10 cellular contexts compared by ENCODE assay signal in genomic region chr16:12087901-12088364, GRCh38.
A peak's percentile ranks its signal among the peaks of the same experiment; 100 is the strongest.
DNase-seq lines count a peak whose midpoint lies in the region; ATAC-seq lines count a peak whose summit lies in the region.
"Had no signal": no experiment of that assay in that cellular context is flagged by ENCODE, and none has a peak within 500 bp of the region (broad histone marks: within the 10 kb centered on the region; RNA-seq: fewer than 3 reads in every experiment).

No MANE protein-coding gene starts in this region.

- DNase-seq in activated naive CD4-positive, alpha-beta T cell treated with anti-CD3 and anti-CD28 coated beads for 36 hours, result peak; percentile 20
- no peak for DNase-seq in activated naive CD4-positive, alpha-beta T cell (lab: John Stamatoyannopoulos, UW)
- DNase-seq in NCI-H2029 treated with DMSO at 0.1 percent for 48 hours (lab: John Stamatoyannopoulos, UW) (peak; percentile 27), KBM-7 (no peak)
- no peak for DNase-seq in stimulated activated naive CD8-positive, alpha-beta T cell treated with anti-CD3 and anti-CD28 coated beads, Interleukin-15, amount 100 ng/mL, for 72 hours
- no peak for DNase-seq in stimulated activated CD4-positive, alpha-beta T cell treated with anti-CD3 and anti-CD28 coated beads, Interleukin-12 subunit alpha, Interleukin-12 subunit beta, amount 100 ng/mL, for 4 hours
- DNase-seq: uterus had no signal

- H3K9me3 Mint-ChIP-seq in activated naive CD4-positive, alpha-beta T cell treated with anti-CD3 and anti-CD28 coated beads for 36 hours, result no peaks in the 10 kb centered on the region
- H3K9me3 Mint-ChIP-seq in stimulated activated naive CD8-positive, alpha-beta T cell treated with anti-CD3 and anti-CD28 coated beads, Interleukin-15, amount 100 ng/mL, for 72 hours, result no peaks in the 10 kb centered on the region

- in situ Hi-C loops in KBM-7 (cut with MboI; ENCODE audit: low pct_unique_long_range_greater_than_20kb, low sequenced_read_pairs), result no loop called here

- no peak overlapping the region for H3K4me3 ChIP-seq in esophagus (ENCODE audit: low read depth in 1 of 2, low read length in 2 of 2)
- H3K4me3 ChIP-seq: uterus had no signal

- no peaks in the 10 kb centered on the region for H3K9me3 ChIP-seq in esophagus (ENCODE audit: control insufficient read depth in 2 of 2, insufficient read depth in 1 of 2, low read depth in 1 of 2, low read length in 1 of 2)
- H3K9me3 ChIP-seq: uterus had no signal

- H3K27ac Mint-ChIP-seq in activated naive CD4-positive, alpha-beta T cell treated with anti-CD3 and anti-CD28 coated beads for 36 hours, result no peak overlapping the region
- H3K27ac Mint-ChIP-seq in stimulated activated naive CD8-positive, alpha-beta T cell treated with anti-CD3 and anti-CD28 coated beads, Interleukin-15, amount 100 ng/mL, for 72 hours, result no peak overlapping the region

- peaks cover 4 to 20% of the 10 kb centered on the region in 2 donors for H3K4me1 ChIP-seq in esophagus (ENCODE audit: control insufficient read depth in 2 of 2, insufficient read depth in 2 of 2, low read length in 1 of 2)
- H3K4me1 ChIP-seq: uterus had no signal

- H3K4me1 Mint-ChIP-seq in activated naive CD4-positive, alpha-beta T cell treated with anti-CD3 and anti-CD28 coated beads for 36 hours (ENCODE audit: low read depth), result peaks cover 35% of the 10 kb centered on the region
- H3K4me1 Mint-ChIP-seq in stimulated activated naive CD8-positive, alpha-beta T cell treated with anti-CD3 and anti-CD28 coated beads, Interleukin-15, amount 100 ng/mL, for 72 hours, result peaks cover 57% of the 10 kb centered on the region

- H3K36me3 ChIP-seq in esophagus (ENCODE audit: control insufficient read depth in 2 of 2, insufficient read depth in 2 of 2, low read length in 1 of 2), result peaks cover 0 to 2% of the 10 kb centered on the region in 2 donors
- H3K36me3 ChIP-seq: uterus had no signal

- peak; percentile 7 for ATAC-seq in stimulated activated naive CD8-positive, alpha-beta T cell treated with anti-CD3 and anti-CD28 coated beads, Interleukin-15, amount 100 ng/mL, for 72 hours
- ATAC-seq in HG03442 (IDR thresholded peaks at IDR 0.05; ENCODE audit: unreplicated experiment), result no peak
- ATAC-seq: left lobe of liver had no signal

- H3K36me3 Mint-ChIP-seq in activated naive CD4-positive, alpha-beta T cell treated with anti-CD3 and anti-CD28 coated beads for 36 hours (ENCODE audit: low read depth), result no peaks in the 10 kb centered on the region

- no peaks in the 10 kb centered on the region for H3K27me3 Mint-ChIP-seq in activated naive CD4-positive, alpha-beta T cell treated with anti-CD3 and anti-CD28 coated beads for 36 hours (ENCODE audit: low read depth)
- no peaks in the 10 kb centered on the region for H3K27me3 Mint-ChIP-seq in stimulated activated naive CD8-positive, alpha-beta T cell treated with anti-CD3 and anti-CD28 coated beads, Interleukin-15, amount 100 ng/mL, for 72 hours

- H3K27me3 ChIP-seq in esophagus (ENCODE audit: control insufficient read depth in 1 of 2, insufficient read depth in 2 of 2, low read length in 2 of 2), result no peaks in the 10 kb centered on the region
- H3K27me3 ChIP-seq: uterus had no signal

- H3K27ac ChIP-seq in esophagus (ENCODE audit: low read depth in 2 of 2, low read length in 1 of 2), result peak overlapping the region; percentile 86 to 94
- H3K27ac ChIP-seq: uterus had no signal

- no peak overlapping the region for H3K4me3 Mint-ChIP-seq in activated naive CD4-positive, alpha-beta T cell treated with anti-CD3 and anti-CD28 coated beads for 36 hours
- H3K4me3 Mint-ChIP-seq in stimulated activated naive CD8-positive, alpha-beta T cell treated with anti-CD3 and anti-CD28 coated beads, Interleukin-15, amount 100 ng/mL, for 72 hours, result no peak overlapping the region

- CTCF ChIA-PET in activated naive CD4-positive, alpha-beta T cell treated with anti-CD3 and anti-CD28 coated beads for 36 hours (lab: Charles Lee), result interaction anchor here (0.6 kb wide), 1 partner anchor 442 kb away, joined by 4 read pairs; no protein-coding TSS in a partner anchor

- 39 to 46% methylated on average over 9 of the region's 9 CpGs for WGBS in esophagus, 2 donors

- intact Hi-C loops in activated naive CD4-positive, alpha-beta T cell treated with anti-CD3 and anti-CD28 coated beads for 36 hours (cut with micrococcal nuclease), result loop anchor here (10.0 kb wide), 3 partner anchors 367 to 1343 kb away; partner anchors contain the start of genes LITAF and NUBP1

Comparison
In these comparisons a context has a peak if more than half of its experiments do, and no peak if none do; other contexts are left out.
1. DNase-seq: peak in activated naive CD4-positive, alpha-beta T cell treated with anti-CD3 and anti-CD28 coated beads for 36 hours (single experiment) and NCI-H2029 treated with DMSO at 0.1 percent for 48 hours (single experiment); none in activated naive CD4-positive, alpha-beta T cell (0 of 4), stimulated activated naive CD8-positive, alpha-beta T cell treated with anti-CD3 and anti-CD28 coated beads, Interleukin-15, amount 100 ng/mL, for 72 hours (0 of 2), stimulated activated CD4-positive, alpha-beta T cell treated with anti-CD3 and anti-CD28 coated beads, Interleukin-12 subunit alpha, Interleukin-12 subunit beta, amount 100 ng/mL, for 4 hours (single experiment) and KBM-7 (single experiment).